In genomic region chr9:121639619-121640018, GRCh38 we compare ENCODE assay signal across 23 cellular contexts.
"Had no signal": no experiment of that assay in that cellular context is flagged by ENCODE, and none has a peak within 500 bp of the region (broad histone marks: within the 10 kb centered on the region; RNA-seq: fewer than 3 reads in every experiment).

No MANE protein-coding gene starts in this region.

- ATAC-seq: effector memory CD8-positive, alpha-beta T cell had no signal

- H3K4me3 Mint-ChIP-seq: activated B cell treated with CpG ODN at 0.5 μM for 24 hours; activated CD8-positive, alpha-beta T cell treated with anti-CD3 and anti-CD28 coated beads for 36 hours; activated T-cell treated with anti-CD3 and anti-CD28 coated beads, Interleukin-2, amount 50 U/mL, for 4 hours; activated T-helper 17 cell treated with anti-CD3 and anti-CD28 coated beads, Interleukin-2, amount 50 U/mL, for 72 hours; central memory CD8-positive, alpha-beta T cell; effector memory CD8-positive, alpha-beta T cell; immature natural killer cell; natural killer cell treated with Interleukin-12 subunit alpha and Interleukin-12 subunit beta and Interleukin-15 and Interleukin-18, amount 100 ng/mL, for 72 hours; stimulated activated naive B cell treated with anti-CD40 and anti-IgM and Interleukin-4, amounts not matched to agents 10 μg/mL and 1 μg/mL and 100 μg/mL, for 72 hours; T-helper 2 cell treated with Interferon-gamma antibody and Interleukin-4, amounts not matched to agents 5 μg/mL and 100 μg/mL, for 36 hours had no signal

- H3K36me3 Mint-ChIP-seq: immature natural killer cell; natural killer cell treated with Interleukin-12 subunit alpha and Interleukin-12 subunit beta and Interleukin-15 and Interleukin-18, amount 100 ng/mL, for 72 hours had no signal

- H3K36me3 ChIP-seq: heart left ventricle, neutrophil, pancreas, prostate gland, sigmoid colon, transverse colon had no signal

- H3K27ac Mint-ChIP-seq: activated B cell treated with CpG ODN at 0.5 μM for 24 hours; activated CD8-positive, alpha-beta T cell treated with anti-CD3 and anti-CD28 coated beads for 36 hours; activated T-helper 17 cell treated with anti-CD3 and anti-CD28 coated beads, Interleukin-2, amount 50 U/mL, for 72 hours; effector memory CD8-positive, alpha-beta T cell; immature natural killer cell; natural killer cell treated with Interleukin-12 subunit alpha and Interleukin-12 subunit beta and Interleukin-15 and Interleukin-18, amount 100 ng/mL, for 72 hours; stimulated activated naive B cell treated with anti-CD40 and anti-IgM and Interleukin-4, amounts not matched to agents 10 μg/mL and 1 μg/mL and 100 μg/mL, for 72 hours; T-helper 2 cell treated with Interferon-gamma antibody and Interleukin-4, amounts not matched to agents 5 μg/mL and 100 μg/mL, for 36 hours had no signal

- H3K27me3 ChIP-seq: heart left ventricle, pancreas, sigmoid colon, testis, transverse colon had no signal

- H3K9me3 ChIP-seq: heart left ventricle, mucosa of descending colon, neutrophil, pancreas, prostate gland, sigmoid colon, testis, transverse colon had no signal

- H3K4me1 Mint-ChIP-seq: activated B cell treated with CpG ODN at 0.5 μM for 24 hours; activated T-helper 17 cell treated with anti-CD3 and anti-CD28 coated beads, Interleukin-2, amount 50 U/mL, for 72 hours; central memory CD8-positive, alpha-beta T cell had no signal

- H3K27ac ChIP-seq: neutrophil, prostate gland, testis had no signal

- H3K27me3 Mint-ChIP-seq: activated CD8-positive, alpha-beta T cell treated with anti-CD3 and anti-CD28 coated beads for 36 hours had no signal

- DNase-seq: activated B cell treated with CpG ODN at 0.5 μM for 24 hours; activated gamma-delta T cell treated with Interleukin-2 at 50 U/mL for 16 hours; activated naive CD4-positive, alpha-beta T cell treated with anti-CD3 and anti-CD28 coated beads, Interleukin-2, amount 50 U/mL, for 16 hours; activated T-cell treated with anti-CD3 and anti-CD28 coated beads, Interleukin-2, amount 50 U/mL, for 4 hours; amniotic stem cell; immature natural killer cell; stimulated activated naive B cell treated with anti-CD40 and anti-IgM and Interleukin-4, amounts not matched to agents 10 μg/mL and 1 μg/mL and 100 μg/mL, for 72 hours had no signal

- H3K4me3 ChIP-seq: heart left ventricle, lung, mucosa of descending colon, pancreas, prostate gland, sigmoid colon, smooth muscle cell, testis, transverse colon had no signal

- H3K9me3 Mint-ChIP-seq: activated B cell treated with CpG ODN at 0.5 μM for 24 hours; activated CD8-positive, alpha-beta T cell treated with anti-CD3 and anti-CD28 coated beads for 36 hours; activated T-cell treated with anti-CD3 and anti-CD28 coated beads, Interleukin-2, amount 50 U/mL, for 4 hours; activated T-helper 17 cell treated with anti-CD3 and anti-CD28 coated beads, Interleukin-2, amount 50 U/mL, for 72 hours; central memory CD8-positive, alpha-beta T cell; effector memory CD8-positive, alpha-beta T cell; natural killer cell treated with Interleukin-12 subunit alpha and Interleukin-12 subunit beta and Interleukin-15 and Interleukin-18, amount 100 ng/mL, for 72 hours; T-helper 2 cell treated with Interferon-gamma antibody and Interleukin-4, amounts not matched to agents 5 μg/mL and 100 μg/mL, for 36 hours had no signal

- H3K4me2 ChIP-seq: smooth muscle cell had no signal
